Comparison of ENCODE assay signal across 8 cellular contexts in genomic region chr1:206505702-206506375, GRCh38. TPM values are rescaled to one million over a fixed set of nuclear protein-coding genes. Genes with fewer than 3 reads are reported as not detected.
DNase-seq lines count a peak whose midpoint lies in the region; TF ChIP-seq lines count a peak whose summit lies in the region.

No MANE protein-coding gene starts in this region.

- peaks cover 22% of the 10 kb centered on the region for H3K27me3 Mint-ChIP-seq in T-helper 1 cell treated with Interleukin-12 subunit alpha and Interleukin-12 subunit beta and Interleukin-4 antibody, amounts not matched to agents 30 μg/mL and 1 μg/mL, for 36 hours (ENCODE audit: low read depth)

- no peak overlapping the region for H3K4me2 ChIP-seq in PC-9

- no peak overlapping the region for H3K27ac Mint-ChIP-seq in T-helper 1 cell treated with Interleukin-12 subunit alpha and Interleukin-12 subunit beta and Interleukin-4 antibody, amounts not matched to agents 30 μg/mL and 1 μg/mL, for 36 hours

- POLR2A ChIA-PET in PC-9 (lab: Charles Lee; ENCODE audit: unreplicated experiment) = no interaction called here

- CTCF ChIA-PET in PC-9 (lab: Charles Lee) = interaction anchor here (0.7 to 2.5 kb wide), 2 partner anchors 37 to 79 kb away, joined by 6 to 13 read pairs; no protein-coding TSS in a partner anchor

- BruUV-seq in PC-9 (replicated peaks; lab: Mats Ljungman, UMichigan) = no TSS peak

- H3K27me3 ChIP-seq in PC-9 (ENCODE audit: insufficient read depth, low read depth) (no peaks in the 10 kb centered on the region), spleen (replicated peaks in 1 of 7) (peaks cover 0 to 51% (median 14%) of the 10 kb centered on the region in 7 donors), ovary (no peaks in the 10 kb centered on the region)
- H3K27me3 ChIP-seq in effector memory CD4-positive, alpha-beta T cell (replicated peaks; ENCODE audit: control insufficient read depth, insufficient read depth, low read length, poor library complexity, severe bottlenecking) = peaks cover 7% of the 10 kb centered on the region

- no peaks in the 10 kb centered on the region for H3K9me2 ChIP-seq in PC-9 (ENCODE audit: insufficient read depth)

- H3K27ac ChIP-seq in PC-9 (no peak overlapping the region), spleen (peak overlapping the region in 6 of 8 donors; percentile 58 to 84 (median 74)), ovary (no peak overlapping the region)
- no peak overlapping the region for H3K27ac ChIP-seq in effector memory CD4-positive, alpha-beta T cell (ENCODE audit: insufficient read depth, low read length, poor library complexity, severe bottlenecking)

- TF ChIP-seq POLR2A in spleen (IDR thresholded peaks at IDR 0.05) (no peak), ovary (IDR thresholded peaks at IDR 0.05) (no peak)

- peak overlapping the region; percentile 79 for H3K4me3 Mint-ChIP-seq in T-helper 1 cell treated with Interleukin-12 subunit alpha and Interleukin-12 subunit beta and Interleukin-4 antibody, amounts not matched to agents 30 μg/mL and 1 μg/mL, for 36 hours

- H3K4me1 ChIP-seq in PC-9 (replicated peaks; ENCODE audit: insufficient read depth) (peaks cover 63% of the 10 kb centered on the region), spleen (peaks cover 3 to 84% (median 48%) of the 10 kb centered on the region in 6 donors), ovary (ENCODE audit: insufficient read depth) (peaks cover 5% of the 10 kb centered on the region)
- H3K4me1 ChIP-seq in effector memory CD4-positive, alpha-beta T cell (ENCODE audit: control insufficient read depth, insufficient read depth, low read length, poor library complexity, severe bottlenecking) = peaks cover 13% of the 10 kb centered on the region

- no peak overlapping the region for H2AFZ ChIP-seq in PC-9

- H3K9me3 ChIP-seq in PC-9 (ENCODE audit: insufficient read depth, low read depth) (no peaks in the 10 kb centered on the region), spleen (no peaks in the 10 kb centered on the region), ovary (no peaks in the 10 kb centered on the region)
- no peaks in the 10 kb centered on the region for H3K9me3 ChIP-seq in effector memory CD4-positive, alpha-beta T cell (ENCODE audit: control insufficient read depth, low read length)

- H3K4me1 Mint-ChIP-seq in T-helper 1 cell treated with Interleukin-12 subunit alpha and Interleukin-12 subunit beta and Interleukin-4 antibody, amounts not matched to agents 30 μg/mL and 1 μg/mL, for 36 hours (ENCODE audit: low read depth) = peaks cover 44% of the 10 kb centered on the region

- no peak overlapping the region for H3K4me3 ChIP-seq in PC-9
- no peak overlapping the region for H3K4me3 ChIP-seq in epithelial cell of proximal tubule (ENCODE audit: low read depth, low read length)
- peak overlapping the region in 5 of 8 donors; percentile 67 to 93 (median 76) for H3K4me3 ChIP-seq in spleen
- H3K4me3 ChIP-seq in ovary = no peak overlapping the region
- no peak overlapping the region for H3K4me3 ChIP-seq in effector memory CD4-positive, alpha-beta T cell (ENCODE audit: insufficient read depth, low read depth, low read length, poor library complexity, severe bottlenecking)

- 57 to 67% (median 65%) methylated on average over 10 of the region's 10 CpGs for WGBS in spleen, 5 donors
- 38 to 56% (median 43%) methylated on average over 10 of the region's 10 CpGs for WGBS in ovary, 3 donors

- peaks cover 21% of the 10 kb centered on the region for H3F3A ChIP-seq in PC-9 (ENCODE audit: insufficient read depth, low read depth)

- H3K36me3 ChIP-seq in PC-9 (ENCODE audit: low read depth) = no peaks in the 10 kb centered on the region
- H3K36me3 ChIP-seq in spleen = no peaks in the 10 kb centered on the region
- H3K36me3 ChIP-seq in ovary = no peaks in the 10 kb centered on the region
- peaks cover 3% of the 10 kb centered on the region for H3K36me3 ChIP-seq in effector memory CD4-positive, alpha-beta T cell (ENCODE audit: control insufficient read depth, insufficient read depth, low read length)

- no peaks in the 10 kb centered on the region for H4K20me1 ChIP-seq in PC-9 (ENCODE audit: insufficient read depth)

- TF ChIP-seq CTCF in PC-9 (conservative IDR thresholded peaks at IDR 0.05) (peak; percentile 62), epithelial cell of proximal tubule (conservative IDR thresholded peaks at IDR 0.05; ENCODE audit: low read depth, low read length) (peak; percentile 66), spleen (IDR thresholded peaks at IDR 0.05 in 8 of 11, conservative IDR thresholded peaks at IDR 0.05 in 3 of 11) (peak in 8 of 11 experiments; percentile 23 to 49 (median 33)), ovary (IDR thresholded peaks at IDR 0.05) (peak in 1 of 3 donors; percentile 41)

- intact Hi-C loops in PC-9 (cut with micrococcal nuclease; ENCODE audit: unreplicated experiment) (no loop called here), spleen (cut with DNase I; ENCODE audit: low total_unique reads) (no loop called here), ovary (cut with DNase I) (no loop called here)

- no peak for TF ChIP-seq EP300 in ovary (IDR thresholded peaks at IDR 0.05)

- H3K36me3 Mint-ChIP-seq in T-helper 1 cell treated with Interleukin-12 subunit alpha and Interleukin-12 subunit beta and Interleukin-4 antibody, amounts not matched to agents 30 μg/mL and 1 μg/mL, for 36 hours (ENCODE audit: low read depth) = peaks cover 10% of the 10 kb centered on the region

- no peaks in the 10 kb centered on the region for H3K9me3 Mint-ChIP-seq in T-helper 1 cell treated with Interleukin-12 subunit alpha and Interleukin-12 subunit beta and Interleukin-4 antibody, amounts not matched to agents 30 μg/mL and 1 μg/mL, for 36 hours

- H3K79me2 ChIP-seq in PC-9 (ENCODE audit: low read depth) = peaks cover 8% of the 10 kb centered on the region

- DNase-seq in T-helper 1 cell = no peak
- DNase-seq in PC-9 = no peak
- DNase-seq in epithelial cell of proximal tubule (ENCODE audit: low read depth) = no peak
- peak; percentile 39 for DNase-seq in spleen
- no peak for DNase-seq in cortex of kidney (lab: John Stamatoyannopoulos, UW)
- DNase-seq in ovary = no peak
- DNase-seq in effector memory CD4-positive, alpha-beta T cell = no peak

RNA-seq across cellular contexts. Expression of gene RASSF5, which starts 1.5 kb away (rescaled TPM):
- total RNA-seq in PC-9 (2021) (12.4 and 17.6 TPM in 2 replicates), epithelial cell of proximal tubule (3.5 and 4.7 TPM in 2 replicates), spleen (100 to 1,000 TPM; 121 to 168 (median 131) TPM), ovary (10 to 100 TPM in 1 of 7 donors, 1 to 10 TPM in 6; 1.9 to 11.8 (median 5.3) TPM)
- polyA plus RNA-seq in spleen (10 to 100 TPM; 32.2 to 39.5 (median 35.8) TPM), ovary (1 to 10 TPM; 1.8 to 9.0 TPM)

RNA-seq across cellular contexts. Expression of gene IKBKE, which starts 35.6 kb away (rescaled TPM):
- 12.5 and 12.6 TPM in 2 replicates for total RNA-seq in PC-9 (2021)
- total RNA-seq in epithelial cell of proximal tubule = 15.6 and 22.3 TPM in 2 replicates
- 10 to 100 TPM; 20.1 to 37.3 (median 35.1) TPM for total RNA-seq in spleen
- polyA plus RNA-seq in spleen = 10 to 100 TPM; 11.3 to 23.2 (median 17.0) TPM
- total RNA-seq in ovary = 1 to 10 TPM in 6 of 7 donors, under 1 TPM in 1; 0.86 to 3.9 (median 2.6) TPM
- polyA plus RNA-seq in ovary = 1 to 10 TPM; 1.2 to 1.3 TPM

Comparison
In these comparisons a context has a peak if more than half of its experiments do, and no peak if none do; other contexts are left out.
1. H3K27ac ChIP-seq: peak in spleen (6 of 8); none in PC-9 (single experiment), ovary (0 of 2) and effector memory CD4-positive, alpha-beta T cell (single experiment).
2. H3K4me3 ChIP-seq: peak in spleen (5 of 8); none in PC-9 (single experiment), epithelial cell of proximal tubule (single experiment), ovary (single experiment) and effector memory CD4-positive, alpha-beta T cell (single experiment).